In genomic region chr6:37499433-37500293, GRCh38 we compare ENCODE assay signal across 8 cellular contexts. TPM values are rescaled to one million over a fixed set of nuclear protein-coding genes. Genes with fewer than 3 reads are reported as not detected.
DNase-seq lines count a peak whose midpoint lies in the region; ATAC-seq and TF ChIP-seq lines count a peak whose summit lies in the region.

Gene CCDC167, minus strand, starts transcription at chr6:37499893. Its CDS starts 30 bp downstream, at chr6:37499863.

- peak within 1 kb of the TSS; percentile 75 for H3K4me2 ChIP-seq in KMS-11

- H3K9me3 ChIP-seq in Panc1 (ENCODE audit: control insufficient read depth, insufficient read depth, low read depth, low read length): no peaks in the 10 kb centered on the region
- no peaks in the 10 kb centered on the region for H3K9me3 ChIP-seq in esophagus (ENCODE audit: control insufficient read depth in 2 of 2, insufficient read depth in 1 of 2, low read depth in 1 of 2, low read length in 1 of 2)
- no peaks in the 10 kb centered on the region for H3K9me3 ChIP-seq in muscle layer of colon (ENCODE audit: low read length)

- peak within 1 kb of the TSS; percentile 99 for H3K27ac Mint-ChIP-seq in activated T-cell treated with anti-CD3 and anti-CD28 coated beads, Interleukin-2, amount 50 U/mL, for 24 hours

- H3K36me3 Mint-ChIP-seq in activated T-cell treated with anti-CD3 and anti-CD28 coated beads, Interleukin-2, amount 50 U/mL, for 24 hours (ENCODE audit: low read depth): peaks cover 18% of the 10 kb centered on the region

- POLR2A ChIA-PET in Panc1 (lab: Charles Lee): interaction anchor here (0.6 kb wide), 2 partner anchors 41 to 63 kb away, joined by 3 to 11 read pairs; no protein-coding TSS in a partner anchor

- intact Hi-C loops in Panc1 (cut with micrococcal nuclease; ENCODE audit: unreplicated experiment): no loop called here

- 1 to 2% methylated on average over 38 of the region's 38 CpGs for WGBS in esophagus, 2 donors

- CTCF ChIA-PET in Panc1 (lab: Charles Lee): interaction anchor here (0.5 to 1.0 kb wide), 2 partner anchors 14 to 899 kb away, joined by 5 to 6 read pairs; no protein-coding TSS in a partner anchor

- H3K9ac ChIP-seq in KMS-11: peak within 1 kb of the TSS; percentile 83
- H3K9ac ChIP-seq in muscle layer of colon (ENCODE audit: low read length): peak within 1 kb of the TSS; percentile 18

- peak within 1 kb of the TSS; percentile 57 for H3K27ac ChIP-seq in KMS-11
- peak within 1 kb of the TSS; percentile 95 for H3K27ac ChIP-seq in Panc1 (ENCODE audit: low read length)
- H3K27ac ChIP-seq in esophagus (ENCODE audit: low read depth in 2 of 2, low read length in 1 of 2): peak within 1 kb of the TSS in 1 of 2 donors; percentile 15
- H3K27ac ChIP-seq in muscle layer of colon (ENCODE audit: low read depth, low read length): peak within 1 kb of the TSS; percentile 35

- no peaks in the 10 kb centered on the region for H3K27me3 Mint-ChIP-seq in activated T-cell treated with anti-CD3 and anti-CD28 coated beads, Interleukin-2, amount 50 U/mL, for 24 hours

- H3K4me1 Mint-ChIP-seq in activated T-cell treated with anti-CD3 and anti-CD28 coated beads, Interleukin-2, amount 50 U/mL, for 24 hours (ENCODE audit: low read depth): peaks cover 97% of the 10 kb centered on the region

- H4K20me1 ChIP-seq in KMS-11 (ENCODE audit: insufficient read depth): no peaks in the 10 kb centered on the region

- no peak for TF ChIP-seq CTCF in KMS-11 (conservative IDR thresholded peaks at IDR 0.05; ENCODE audit: low read depth, low read length)
- TF ChIP-seq CTCF in Panc1 (IDR thresholded peaks at IDR 0.05): no peak

- ATAC-seq in GM21786 (IDR thresholded peaks at IDR 0.05; ENCODE audit: unreplicated experiment) (peak; percentile 84), Panc1 (peak; percentile 97)

- no peaks in the 10 kb centered on the region; the same call in 1 of the 2 replicates for H3K79me2 ChIP-seq in KMS-11 (ENCODE audit: insufficient read depth, low read depth)

- H3K4me1 ChIP-seq in KMS-11 (ENCODE audit: low read depth, poor library complexity, severe bottlenecking): peaks cover 12% of the 10 kb centered on the region
- H3K4me1 ChIP-seq in Panc1 (ENCODE audit: control insufficient read depth, insufficient read depth, low read length): peaks cover 9% of the 10 kb centered on the region
- H3K4me1 ChIP-seq in esophagus (ENCODE audit: control insufficient read depth in 2 of 2, insufficient read depth in 2 of 2, low read length in 1 of 2): no peaks in the 10 kb centered on the region
- peaks cover 5% of the 10 kb centered on the region for H3K4me1 ChIP-seq in muscle layer of colon (ENCODE audit: insufficient read depth, low read length)

- BruUV-seq in Panc1 (replicated peaks; lab: Mats Ljungman, UMichigan): no TSS peak

- H3K4me3 ChIP-seq in KMS-11 (IDR thresholded peaks at IDR 0.05; ENCODE audit: insufficient read depth, low read depth, low read length): no peak within 1 kb of the TSS
- peak within 1 kb of the TSS; percentile 75 to 76 for H3K4me3 ChIP-seq in Panc1 (ENCODE audit: low read depth in 2 of 2, low read length in 2 of 2)
- H3K4me3 ChIP-seq in esophagus (ENCODE audit: low read depth in 1 of 2, low read length in 2 of 2): peak within 1 kb of the TSS; percentile 71 to 74
- peak within 1 kb of the TSS; percentile 50 to 79 for H3K4me3 ChIP-seq in muscle layer of colon (ENCODE audit: low read depth in 1 of 2, low read length in 2 of 2)

- H2AFZ ChIP-seq in KMS-11 (ENCODE audit: low read depth): peak within 1 kb of the TSS; percentile 38

- in situ Hi-C loops in Panc1 (cut with HindIII; ENCODE audit: low pct_unique_long_range_greater_than_20kb, low sequenced_read_pairs): no loop called here

- no peaks in the 10 kb centered on the region for H3K36me3 ChIP-seq in KMS-11 (ENCODE audit: insufficient read depth)
- H3K36me3 ChIP-seq in Panc1 (ENCODE audit: control insufficient read depth, insufficient read depth, low read length): no peaks in the 10 kb centered on the region
- H3K36me3 ChIP-seq in esophagus (ENCODE audit: control insufficient read depth in 2 of 2, insufficient read depth in 2 of 2, low read length in 1 of 2): no peaks in the 10 kb centered on the region
- no peaks in the 10 kb centered on the region for H3K36me3 ChIP-seq in muscle layer of colon (ENCODE audit: insufficient read depth, low read length)

- peak within 1 kb of the TSS; percentile 95 for H3K4me3 Mint-ChIP-seq in activated T-cell treated with anti-CD3 and anti-CD28 coated beads, Interleukin-2, amount 50 U/mL, for 24 hours

- peak; percentile 100 for DNase-seq in DMS79 (lab: John Stamatoyannopoulos, UW)
- peak; percentile 91 for DNase-seq in Panc1 (ENCODE audit: low read depth, low spot score)
- peak; percentile 96 for DNase-seq in activated T-cell treated with anti-CD3 and anti-CD28 coated beads, Interleukin-2, amount 50 U/mL, for 24 hours
- DNase-seq in stimulated activated CD8-positive, alpha-beta memory T cell treated with anti-CD3 and anti-CD28 coated beads, Interleukin-7, amount 100 ng/mL, for 1 hour (ENCODE audit: low read depth in 2 of 2): peak; percentile 88 to 92

- H3K9me3 Mint-ChIP-seq in activated T-cell treated with anti-CD3 and anti-CD28 coated beads, Interleukin-2, amount 50 U/mL, for 24 hours: peaks cover 3% of the 10 kb centered on the region

- H3K27me3 ChIP-seq in KMS-11 (ENCODE audit: insufficient read depth, low read depth) (no peaks in the 10 kb centered on the region), Panc1 (ENCODE audit: control insufficient read depth, insufficient read depth, low read length) (no peaks in the 10 kb centered on the region), esophagus (ENCODE audit: control insufficient read depth in 1 of 2, insufficient read depth in 2 of 2, low read length in 2 of 2) (no peaks in the 10 kb centered on the region), muscle layer of colon (ENCODE audit: control insufficient read depth in 1 of 2, insufficient read depth in 2 of 2, low read length in 2 of 2) (no peaks in the 10 kb centered on the region)

RNA-seq across cellular contexts. Expression of gene CCDC167, which starts in this region (rescaled TPM):
- 57.6 TPM for total RNA-seq in Panc1 (2021; ENCODE audit: unreplicated experiment)
- polyA plus RNA-seq in Panc1 (2012; ENCODE audit: insufficient read length): 48.1 TPM
- 10 to 100 TPM; 24.1 to 44.6 TPM for polyA plus RNA-seq in esophagus
